Comparison of ENCODE assay signal across 9 cellular contexts in the genomic region with DNA sequence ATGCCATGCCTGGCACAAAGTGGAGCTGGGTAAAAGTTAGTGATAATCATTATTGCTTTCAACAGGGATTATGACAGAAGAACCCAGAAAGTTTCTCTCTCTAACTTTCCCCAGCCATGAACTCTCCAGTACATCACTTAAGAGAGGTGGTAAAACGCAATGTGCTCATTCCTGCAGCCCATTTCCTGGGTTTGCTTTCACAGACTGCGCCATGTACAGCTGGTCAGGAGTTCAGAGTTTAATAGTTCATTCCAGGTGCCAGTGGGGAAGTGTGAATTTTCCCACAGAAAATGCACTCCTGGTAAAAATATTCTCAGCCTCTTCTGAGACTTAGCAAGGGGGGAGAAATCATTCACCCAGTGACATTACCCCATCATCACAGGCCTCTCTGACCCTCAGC. TPM values are rescaled to one million over a fixed set of nuclear protein-coding genes. Genes with fewer than 3 reads are reported as not detected.
DNase-seq lines count a peak whose midpoint lies in the region; ATAC-seq lines count a peak whose summit lies in the region.
"Had no signal": no experiment of that assay in that cellular context is flagged by ENCODE, and none has a peak within 500 bp of the region (broad histone marks: within the 10 kb centered on the region; RNA-seq: fewer than 3 reads in every experiment).

No MANE protein-coding gene starts in this region.

- H3K27ac Mint-ChIP-seq in central memory CD8-positive, alpha-beta T cell (ENCODE audit: low read depth) = peak overlapping the region; percentile 86

- H3K9me3 Mint-ChIP-seq in central memory CD8-positive, alpha-beta T cell = no peaks in the 10 kb centered on the region

- H3K4me1 ChIP-seq in rectal smooth muscle tissue (ENCODE audit: control insufficient read depth, insufficient read depth, low read length) = peaks cover 58% of the 10 kb centered on the region

- H3K27ac ChIP-seq in rectal smooth muscle tissue (ENCODE audit: low read depth, low read length) = peak overlapping the region; percentile 79

- ATAC-seq in GM18511 (IDR thresholded peaks at IDR 0.05; ENCODE audit: unreplicated experiment) (peak; percentile 19), HG03432 (IDR thresholded peaks at IDR 0.05; ENCODE audit: unreplicated experiment) (peak; percentile 11)
- ATAC-seq in central memory CD8-positive, alpha-beta T cell (replicated peaks; ENCODE audit: extremely low read depth, poor library complexity, severe bottlenecking) = peak; percentile 42

- H3K4me3 ChIP-seq in rectal smooth muscle tissue (ENCODE audit: low read length) = no peak overlapping the region

- DNase-seq in central memory CD8-positive, alpha-beta T cell (ENCODE audit: low spot score in 2 of 2) = no peak
- no peak for DNase-seq in NCI-H128 (lab: John Stamatoyannopoulos, UW; ENCODE audit: unreplicated experiment)
- DNase-seq in A172 (ENCODE audit: low spot score) = no peak
- no peak for DNase-seq in hypothalamus (lab: John Stamatoyannopoulos, UW)
- DNase-seq: EL, T1000 had no signal

- peak overlapping the region; percentile 63 for H3K4me3 Mint-ChIP-seq in central memory CD8-positive, alpha-beta T cell

- no peak overlapping the region for H3K9ac ChIP-seq in rectal smooth muscle tissue (ENCODE audit: low read length)

- no peaks in the 10 kb centered on the region for H3K27me3 ChIP-seq in rectal smooth muscle tissue (ENCODE audit: control insufficient read depth, insufficient read depth, low read length)

- no peaks in the 10 kb centered on the region for H3K27me3 Mint-ChIP-seq in central memory CD8-positive, alpha-beta T cell

- H3K36me3 Mint-ChIP-seq in central memory CD8-positive, alpha-beta T cell (ENCODE audit: insufficient read depth) = peaks cover 7% of the 10 kb centered on the region

- peaks cover 9% of the 10 kb centered on the region for H3K36me3 ChIP-seq in rectal smooth muscle tissue (ENCODE audit: control insufficient read depth, insufficient read depth, low read length)

- peaks cover 39% of the 10 kb centered on the region for H3K4me1 Mint-ChIP-seq in central memory CD8-positive, alpha-beta T cell

RNA-seq across cellular contexts. Expression of a gene that starts 35.5 kb away (rescaled TPM):
- total RNA-seq in A172 (2014; rRNA removed; shearing (Covaris generic)) = 43.1 and 50.3 TPM in 2 replicates
